2 cellular contexts compared by ENCODE assay signal in genomic region chr5:74519679-74520078, GRCh38.
TF ChIP-seq lines count a peak whose summit lies in the region.

No MANE protein-coding gene starts in this region.

TF ChIP-seq in HepG2, 621 proteins besides CTCF, POLR2A, EP300 and RAD21:
- no peak for TF ChIP-seq BORCS8-MEF2B (CRISPR knock-in tag; IDR thresholded peaks at IDR 0.05)
- peak; percentile 50; the same call in 1 of the 2 replicates for TF ChIP-seq ONECUT2 (CRISPR knock-in tag; IDR thresholded peaks at IDR 0.05)
- TF ChIP-seq ZNF496 (CRISPR knock-in tag; IDR thresholded peaks at IDR 0.05; ENCODE audit: insufficient replicate concordance) = no peak
- peak; percentile 78 for TF ChIP-seq CEBPB (IDR thresholded peaks at IDR 0.05; ENCODE audit: borderline replicate concordance, low read depth, low read length)
- TF ChIP-seq ZNF691 (CRISPR knock-in tag; IDR thresholded peaks at IDR 0.05; ENCODE audit: borderline replicate concordance, low read depth) = peak; percentile 87
- peak; percentile 82 for TF ChIP-seq CEBPG (CRISPR knock-in tag; IDR thresholded peaks at IDR 0.05)
- TF ChIP-seq ZMYM3 (CRISPR knock-in tag; IDR thresholded peaks at IDR 0.05) = peak; percentile 24; the same call in 1 of the 2 replicates

TF ChIP-seq in K562, 482 proteins besides CTCF, POLR2A, EP300 and RAD21:
- TF ChIP-seq CEBPB (tag; IDR thresholded peaks at IDR 0.05) (peak; percentile 67), CEBPG (CRISPR knock-in tag; IDR thresholded peaks at IDR 0.05) (no peak), CEBPG (tag; conservative IDR thresholded peaks at IDR 0.05 in 1 of 2, IDR thresholded peaks at IDR 0.05 in 1 of 2) (0 out of 4 replicates have a peak, but pooled peaks of 1 of the 2 experiments have one; percentile 10), ZNF780A (CRISPR knock-in tag; IDR thresholded peaks at IDR 0.05) (no peak), TSHZ1 (CRISPR knock-in tag; IDR thresholded peaks at IDR 0.05) (no peak)
TF ChIP-seq in K562: peak in this region for 2.
